ENCODE assay signal across 11 cellular contexts in genomic region chrX:125131146-125131545, GRCh38.
DNase-seq lines count a peak whose midpoint lies in the region; ATAC-seq and TF ChIP-seq lines count a peak whose summit lies in the region.
"Had no signal": no experiment of that assay in that cellular context is flagged by ENCODE, and none has a peak within 500 bp of the region (broad histone marks: within the 10 kb centered on the region; RNA-seq: fewer than 3 reads in every experiment).

No MANE protein-coding gene starts in this region.

- H3K4me3 ChIP-seq in lower lobe of right lung, result no peak overlapping the region
- H3K4me3 ChIP-seq: thoracic aorta had no signal

- peak; percentile 36 for DNase-seq in DMS 273 (lab: John Stamatoyannopoulos, UW; ENCODE audit: unreplicated experiment)
- DNase-seq in DMS 273 treated with DMSO at 0.1 percent for 48 hours (lab: John Stamatoyannopoulos, UW), result no peak
- DNase-seq in lower lobe of right lung, result no peak
- DNase-seq in activated T-cell treated with anti-CD3 and anti-CD28 coated beads for 4 hours, result no peak
- no peak for DNase-seq in pons (ENCODE audit: low spot score)
- DNase-seq in stimulated activated CD4-positive, alpha-beta T cell treated with anti-CD3 and anti-CD28 coated beads, Interleukin-12 subunit alpha, Interleukin-12 subunit beta, amount 100 ng/mL, for 4 hours, result no peak
- DNase-seq: foreskin melanocyte had no signal

- 0 out of 3 replicates have a peak, but pooled peaks have one; percentile 44 for ATAC-seq in SK-N-SH treated with all-trans-retinoic acid at 6 μM for 48 hours
- peak in 1 of 2 donors; percentile 43 for ATAC-seq in lower lobe of right lung

- no peak overlapping the region for H3K27ac ChIP-seq in lower lobe of right lung
- H3K27ac ChIP-seq: HL-60, thoracic aorta had no signal

- H3K9me3 ChIP-seq in lower lobe of right lung, result no peaks in the 10 kb centered on the region
- H3K9me3 ChIP-seq: thoracic aorta had no signal

- no peaks in the 10 kb centered on the region for H3K36me3 ChIP-seq in lower lobe of right lung
- H3K36me3 ChIP-seq: thoracic aorta had no signal

- intact Hi-C loops in lower lobe of right lung (cut with DNase I), result no loop called here

- H3K4me1 ChIP-seq in lower lobe of right lung, result no peaks in the 10 kb centered on the region

- H3K27me3 ChIP-seq in lower lobe of right lung (ENCODE audit: low read depth), result no peaks in the 10 kb centered on the region

- TF ChIP-seq CTCF in LNCAP (IDR thresholded peaks at IDR 0.05), result peak; percentile 46
- peak; percentile 21 for TF ChIP-seq CTCF in lower lobe of right lung (IDR thresholded peaks at IDR 0.05)

TF ChIP-seq in SK-N-SH treated with all-trans-retinoic acid at 6 μM for 48 hours, 23 proteins besides CTCF, POLR2A, EP300 and RAD21:
- TF ChIP-seq PATZ1 (CRISPR knock-in tag; IDR thresholded peaks at IDR 0.05; ENCODE audit: borderline replicate concordance) (no peak), TOX (CRISPR knock-in tag; IDR thresholded peaks at IDR 0.05; ENCODE audit: borderline replicate concordance) (no peak), TSHZ2 (CRISPR knock-in tag; IDR thresholded peaks at IDR 0.05) (no peak), CSDC2 (CRISPR knock-in tag; IDR thresholded peaks at IDR 0.05) (no peak), CSRNP3 (CRISPR knock-in tag; IDR thresholded peaks at IDR 0.05) (no peak), SNAI2 (CRISPR knock-in tag; IDR thresholded peaks at IDR 0.05) (no peak), ARNTL (CRISPR knock-in tag; IDR thresholded peaks at IDR 0.05; ENCODE audit: borderline replicate concordance, low read depth) (no peak), ZFP3 (CRISPR knock-in tag; IDR thresholded peaks at IDR 0.05) (no peak), ZFP30 (CRISPR knock-in tag; IDR thresholded peaks at IDR 0.05) (no peak), RARB (CRISPR knock-in tag; IDR thresholded peaks at IDR 0.05) (no peak), GLIS3 (CRISPR knock-in tag; IDR thresholded peaks at IDR 0.05) (no peak), ZNF70 (CRISPR knock-in tag; IDR thresholded peaks at IDR 0.05) (no peak)
